Comparison of ENCODE assay signal across 1 cellular context in the genomic region with DNA sequence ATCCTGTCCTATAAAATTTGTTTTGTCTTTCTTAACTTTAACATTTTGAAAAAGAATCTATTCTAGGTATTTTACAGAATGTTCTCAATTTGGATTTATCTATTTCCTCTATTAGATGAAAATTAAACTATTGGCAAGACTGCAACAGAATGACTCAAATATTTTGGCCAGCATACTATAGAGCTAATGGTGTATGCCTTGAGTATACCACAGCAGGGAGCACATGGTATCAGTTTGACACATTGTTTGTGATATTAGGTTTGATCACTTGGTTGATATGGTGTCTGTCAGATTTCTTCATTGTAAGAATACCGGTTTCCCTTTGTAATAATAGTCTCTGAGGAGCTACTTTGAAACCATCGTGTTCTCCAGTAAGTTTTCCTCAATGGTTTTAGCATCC.
A peak's percentile ranks its signal among the peaks of the same experiment; 100 is the strongest.
TF ChIP-seq lines count a peak whose summit lies in the region.

No MANE protein-coding gene starts in this region.

TF ChIP-seq in SK-N-SH, 30 proteins besides CTCF, POLR2A, EP300 and RAD21 (continued from another document):
- peak; percentile 89 for TF ChIP-seq PBX3 (IDR thresholded peaks at IDR 0.05)
- TF ChIP-seq USF2 (IDR thresholded peaks at IDR 0.05; ENCODE audit: borderline replicate concordance, low read depth, low read length), result no peak
- TF ChIP-seq FOXM1 (IDR thresholded peaks at IDR 0.05; ENCODE audit: low read depth), result 0 out of 2 replicates have a peak, but pooled peaks have one; percentile 33
- peak; percentile 74; the same call in 1 of the 2 replicates for TF ChIP-seq TEAD4 (IDR thresholded peaks at IDR 0.05; ENCODE audit: borderline replicate concordance, insufficient read depth)
- no peak for TF ChIP-seq RCOR1 (IDR thresholded peaks at IDR 0.05; ENCODE audit: low read length)
- no peak for TF ChIP-seq FOXJ3 (CRISPR knock-in tag; IDR thresholded peaks at IDR 0.05)
- no peak for TF ChIP-seq EZH2phosphoT487 (IDR thresholded peaks at IDR 0.05; ENCODE audit: borderline replicate concordance, low read depth)
- no peak for TF ChIP-seq ELF1 (IDR thresholded peaks at IDR 0.05)
- TF ChIP-seq SIN3A (IDR thresholded peaks at IDR 0.05; ENCODE audit: borderline replicate concordance, low read depth, low read length), result no peak
- no peak for TF ChIP-seq NRF1 (IDR thresholded peaks at IDR 0.05; ENCODE audit: low read depth, low read length)
- TF ChIP-seq POLR2AphosphoS5 (IDR thresholded peaks at IDR 0.05; ENCODE audit: low read depth, low read length), result peak; percentile 56; the same call in 1 of the 2 replicates
- peak; percentile 54; the same call in 1 of the 2 replicates for TF ChIP-seq MAX (IDR thresholded peaks at IDR 0.05; ENCODE audit: low read depth)
- peak; percentile 64 for TF ChIP-seq JUND (IDR thresholded peaks at IDR 0.05)
- no peak for TF ChIP-seq SMC3 (IDR thresholded peaks at IDR 0.05; ENCODE audit: low read depth, low read length)
- no peak for TF ChIP-seq USF1 (IDR thresholded peaks at IDR 0.05; ENCODE audit: borderline replicate concordance, low read depth)
- no peak for TF ChIP-seq YY1 (IDR thresholded peaks at IDR 0.05; ENCODE audit: low read depth)
- no peak for TF ChIP-seq RXRA (IDR thresholded peaks at IDR 0.05; ENCODE audit: borderline replicate concordance, low read depth)
- TF ChIP-seq, protein P1, sequence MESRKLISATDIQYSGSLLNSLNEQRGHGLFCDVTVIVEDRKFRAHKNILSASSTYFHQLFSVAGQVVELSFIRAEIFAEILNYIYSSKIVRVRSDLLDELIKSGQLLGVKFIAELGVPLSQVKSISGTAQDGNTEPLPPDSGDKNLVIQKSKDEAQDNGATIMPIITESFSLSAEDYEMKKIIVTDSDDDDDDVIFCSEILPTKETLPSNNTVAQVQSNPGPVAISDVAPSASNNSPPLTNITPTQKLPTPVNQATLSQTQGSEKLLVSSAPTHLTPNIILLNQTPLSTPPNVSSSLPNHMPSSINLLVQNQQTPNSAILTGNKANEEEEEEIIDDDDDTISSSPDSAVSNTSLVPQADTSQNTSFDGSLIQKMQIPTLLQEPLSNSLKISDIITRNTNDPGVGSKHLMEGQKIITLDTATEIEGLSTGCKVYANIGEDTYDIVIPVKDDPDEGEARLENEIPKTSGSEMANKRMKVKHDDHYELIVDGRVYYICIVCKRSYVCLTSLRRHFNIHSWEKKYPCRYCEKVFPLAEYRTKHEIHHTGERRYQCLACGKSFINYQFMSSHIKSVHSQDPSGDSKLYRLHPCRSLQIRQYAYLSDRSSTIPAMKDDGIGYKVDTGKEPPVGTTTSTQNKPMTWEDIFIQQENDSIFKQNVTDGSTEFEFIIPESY (IDR thresholded peaks at IDR 0.05; ENCODE audit: borderline replicate concordance, low read depth), result no peak
- no peak for TF ChIP-seq RFX5 (IDR thresholded peaks at IDR 0.05; ENCODE audit: low read length)
- TF ChIP-seq GABPA (IDR thresholded peaks at IDR 0.05; ENCODE audit: low read depth), result no peak
- no peak for TF ChIP-seq REST (IDR thresholded peaks at IDR 0.05; ENCODE audit: low read depth, low read length)
- TF ChIP-seq CHD2 (IDR thresholded peaks at IDR 0.05; ENCODE audit: low read length, partially characterized antibody), result no peak
- TF ChIP-seq GATA2 (CRISPR knock-in tag; IDR thresholded peaks at IDR 0.05), result no peak
- no peak for TF ChIP-seq IRF3 (IDR thresholded peaks at IDR 0.05; ENCODE audit: low read depth, low read length)
